ENCODE assay signal across 15 cellular contexts in the genomic region with DNA sequence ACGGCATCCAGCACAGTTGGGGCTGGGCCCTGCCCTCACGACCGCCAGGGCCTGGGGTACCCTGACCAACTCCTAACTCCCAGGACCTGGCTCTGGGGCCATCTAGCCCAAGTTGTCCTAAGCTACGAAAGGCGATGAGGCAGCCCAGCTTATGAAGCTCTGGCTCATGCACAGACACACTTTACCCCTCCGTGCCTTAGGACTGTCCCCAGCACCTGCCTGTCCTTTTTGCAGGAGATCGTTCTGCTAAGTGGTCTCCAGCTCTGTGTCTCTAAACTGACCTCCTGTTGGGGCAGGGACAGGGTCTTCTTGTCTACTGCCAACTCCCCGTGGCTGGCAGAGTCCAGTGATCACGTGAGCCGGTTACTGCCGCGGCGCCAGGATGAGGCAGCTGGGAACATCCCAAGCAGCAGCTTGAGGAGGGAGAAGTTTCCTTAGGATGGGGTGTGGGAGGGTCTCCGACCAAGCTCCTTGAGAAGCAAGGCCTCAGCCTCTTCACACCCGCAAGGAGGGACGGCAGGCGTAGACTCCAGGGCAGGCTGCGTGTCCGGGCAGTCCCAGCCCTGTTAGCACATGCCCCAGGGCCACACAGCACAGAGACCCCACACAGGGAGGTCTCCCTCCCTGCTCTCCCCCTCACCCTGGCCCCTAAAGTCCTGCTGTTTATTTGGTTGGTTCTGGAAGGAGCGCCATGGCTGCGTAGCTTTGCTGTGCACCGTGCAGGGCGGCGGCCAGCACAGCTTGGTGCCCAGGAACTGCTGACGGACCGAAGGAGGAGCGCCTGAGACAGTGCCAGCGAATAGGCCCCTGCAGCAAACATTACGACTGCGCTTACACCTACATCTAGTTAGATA. TPM values are rescaled to one million over a fixed set of nuclear protein-coding genes. Genes with fewer than 3 reads are reported as not detected.
DNase-seq lines count a peak whose midpoint lies in the region; ATAC-seq and TF ChIP-seq lines count a peak whose summit lies in the region.
"Had no signal": no experiment of that assay in that cellular context is flagged by ENCODE, and none has a peak within 500 bp of the region (broad histone marks: within the 10 kb centered on the region; RNA-seq: fewer than 3 reads in every experiment).

No MANE protein-coding gene starts in this region.

- dilution Hi-C loops in mammary epithelial cell (cut with HindIII; ENCODE audit: low sequenced_read_pairs), result no loop called here

- no peak for TF ChIP-seq POLR2A in upper lobe of left lung (IDR thresholded peaks at IDR 0.05)

- peaks cover 1% of the 10 kb centered on the region for H3K4me1 Mint-ChIP-seq in activated naive CD8-positive, alpha-beta T cell treated with anti-CD3 and anti-CD28 coated beads, Interleukin-2, amount 10 ng/mL, durations not matched to agents 7 days and 5 days
- no peaks in the 10 kb centered on the region for H3K4me1 Mint-ChIP-seq in activated naive CD8-positive, alpha-beta T cell treated with anti-CD3 and anti-CD28 coated beads for 36 hours

- H2AFZ ChIP-seq in mammary epithelial cell (ENCODE audit: low read depth, low read length) (peak overlapping the region; percentile 49), smooth muscle cell (ENCODE audit: low read depth) (no peak overlapping the region), Karpas-422 (ENCODE audit: low read length) (no peak overlapping the region)

- no peaks in the 10 kb centered on the region for H3K79me2 ChIP-seq in mammary epithelial cell (ENCODE audit: insufficient read depth, low read length)
- no peaks in the 10 kb centered on the region for H3K79me2 ChIP-seq in smooth muscle cell (ENCODE audit: low read depth)
- H3K79me2 ChIP-seq in Karpas-422 (ENCODE audit: low read length), result no peaks in the 10 kb centered on the region

- H3K9me2 ChIP-seq in Karpas-422 (replicated peaks; ENCODE audit: insufficient read depth, low read length), result no peaks in the 10 kb centered on the region

- POLR2A ChIA-PET in activated naive CD8-positive, alpha-beta T cell treated with anti-CD3 and anti-CD28 coated beads, Interleukin-2, amount 10 ng/mL, durations not matched to agents 7 days and 5 days (lab: Charles Lee), result interaction anchor here (1.2 kb wide), 1 partner anchor 9 kb away, joined by 4 read pairs; no protein-coding TSS in a partner anchor

- H3K9me3 ChIP-seq in mammary epithelial cell (replicated peaks; ENCODE audit: insufficient read depth, low read length) (no peaks in the 10 kb centered on the region), upper lobe of left lung (no peaks in the 10 kb centered on the region), smooth muscle cell (replicated peaks; ENCODE audit: low read depth) (no peaks in the 10 kb centered on the region), Karpas-422 (ENCODE audit: low read length) (no peaks in the 10 kb centered on the region)
- H3K9me3 ChIP-seq: HAP-1, neutrophil had no signal

- H3K27ac ChIP-seq in mammary epithelial cell (ENCODE audit: insufficient read depth, low read depth, low read length), result no peak overlapping the region
- no peak overlapping the region for H3K27ac ChIP-seq in upper lobe of left lung
- H3K27ac ChIP-seq in smooth muscle cell (ENCODE audit: low read depth), result no peak overlapping the region
- no peak overlapping the region for H3K27ac ChIP-seq in Karpas-422 (ENCODE audit: low read length)
- H3K27ac ChIP-seq: neutrophil had no signal

- CTCF ChIA-PET in mammary epithelial cell (lab: Charles Lee; ENCODE audit: low non-redundant PET), result no interaction called here

- H3K36me3 Mint-ChIP-seq in activated naive CD8-positive, alpha-beta T cell treated with anti-CD3 and anti-CD28 coated beads, Interleukin-2, amount 10 ng/mL, durations not matched to agents 7 days and 5 days, result no peaks in the 10 kb centered on the region
- no peaks in the 10 kb centered on the region for H3K36me3 Mint-ChIP-seq in activated naive CD8-positive, alpha-beta T cell treated with anti-CD3 and anti-CD28 coated beads for 36 hours

- H3K4me2 ChIP-seq in mammary epithelial cell (ENCODE audit: insufficient read depth, low read depth, low read length) (peak overlapping the region; percentile 44), smooth muscle cell (no peak overlapping the region), Karpas-422 (ENCODE audit: low read depth, low read length, poor library complexity, severe bottlenecking) (no peak overlapping the region)

- 40% methylated on average over 20 of the region's 30 CpGs for WGBS in mammary epithelial cell (ENCODE audit: low coverage, missing lambda C conversion rate)
- WGBS in upper lobe of left lung, 2 donors, result 76 to 93% methylated on average over 20 to 30 of the region's 30 CpGs
- WGBS in smooth muscle cell (ENCODE audit: low lambda C conversion rate), result 94% methylated on average over 30 of the region's 30 CpGs

- DNase-seq in activated naive CD8-positive, alpha-beta T cell treated with anti-CD3 and anti-CD28 coated beads, Interleukin-2, amount 10 ng/mL, durations not matched to agents 7 days and 5 days, result peak; percentile 28
- no peak for DNase-seq in activated naive CD8-positive, alpha-beta T cell treated with anti-CD3 and anti-CD28 coated beads for 36 hours
- DNase-seq in mammary epithelial cell, result no peak
- DNase-seq in mucosa of gallbladder (ENCODE audit: low spot score), result peak; percentile 9
- peak; percentile 13 to 58 for DNase-seq in upper lobe of left lung
- DNase-seq in smooth muscle cell (lab: John Stamatoyannopoulos, UW; ENCODE audit: unreplicated experiment), result no peak
- DNase-seq in NCI-H82 treated with DMSO at 0.1 percent for 48 hours (lab: John Stamatoyannopoulos, UW; ENCODE audit: unreplicated experiment), result no peak
- no peak for DNase-seq in Karpas-422
- DNase-seq: DND-41; NCI-H1048; NCI-H510A treated with DMSO at 0.1 percent for 48 hours; stimulated activated CD4-positive, alpha-beta T cell treated with anti-CD3 and anti-CD28 coated beads, Interleukin-15, amount 100 ng/mL, for 24 hours had no signal

- H4K20me1 ChIP-seq in mammary epithelial cell (ENCODE audit: insufficient read depth, low read length) (no peaks in the 10 kb centered on the region), smooth muscle cell (ENCODE audit: low read depth) (no peaks in the 10 kb centered on the region), Karpas-422 (ENCODE audit: insufficient read depth, low read depth, low read length) (no peaks in the 10 kb centered on the region)

- no peaks in the 10 kb centered on the region for H3K9me3 Mint-ChIP-seq in activated naive CD8-positive, alpha-beta T cell treated with anti-CD3 and anti-CD28 coated beads, Interleukin-2, amount 10 ng/mL, durations not matched to agents 7 days and 5 days
- H3K9me3 Mint-ChIP-seq in activated naive CD8-positive, alpha-beta T cell treated with anti-CD3 and anti-CD28 coated beads for 36 hours, result no peaks in the 10 kb centered on the region

- no peak overlapping the region for H3K4me3 Mint-ChIP-seq in activated naive CD8-positive, alpha-beta T cell treated with anti-CD3 and anti-CD28 coated beads, Interleukin-2, amount 10 ng/mL, durations not matched to agents 7 days and 5 days
- H3K4me3 Mint-ChIP-seq in activated naive CD8-positive, alpha-beta T cell treated with anti-CD3 and anti-CD28 coated beads for 36 hours, result no peak overlapping the region

- H3F3A ChIP-seq in smooth muscle cell (ENCODE audit: low read depth), result no peaks in the 10 kb centered on the region

- in situ Hi-C loops in mammary epithelial cell (cut with MboI; ENCODE audit: low sequenced_read_pairs in 2 of 2), result no loop called here

- H3K36me3 ChIP-seq in mammary epithelial cell (ENCODE audit: insufficient read depth, low read length) (no peaks in the 10 kb centered on the region), upper lobe of left lung (no peaks in the 10 kb centered on the region), smooth muscle cell (ENCODE audit: low read depth) (no peaks in the 10 kb centered on the region), Karpas-422 (ENCODE audit: insufficient read depth, low read length) (no peaks in the 10 kb centered on the region)
- H3K36me3 ChIP-seq: HAP-1, neutrophil had no signal

- TF ChIP-seq EP300 in upper lobe of left lung (IDR thresholded peaks at IDR 0.05), result no peak

- H3K4me3 ChIP-seq in mammary epithelial cell (replicated peaks in 1 of 3; ENCODE audit: insufficient read depth in 1 of 3, low read depth in 2 of 3, low read length in 3 of 3) (no peak overlapping the region), upper lobe of left lung (no peak overlapping the region), smooth muscle cell (no peak overlapping the region), Karpas-422 (ENCODE audit: low read length) (no peak overlapping the region)
- H3K4me3 ChIP-seq: GM12878, HAP-1 had no signal

- ATAC-seq in activated naive CD8-positive, alpha-beta T cell treated with anti-CD3 and anti-CD28 coated beads, Interleukin-2, amount 10 ng/mL, durations not matched to agents 7 days and 5 days (ENCODE audit: low read depth), result no peak
- ATAC-seq in upper lobe of left lung (ENCODE audit: low FRiP score in 2 of 2), result no peak
- ATAC-seq: GM12878 had no signal

- H3K27me3 Mint-ChIP-seq in activated naive CD8-positive, alpha-beta T cell treated with anti-CD3 and anti-CD28 coated beads, Interleukin-2, amount 10 ng/mL, durations not matched to agents 7 days and 5 days, result peaks cover 5% of the 10 kb centered on the region
- H3K27me3 Mint-ChIP-seq in activated naive CD8-positive, alpha-beta T cell treated with anti-CD3 and anti-CD28 coated beads for 36 hours, result no peaks in the 10 kb centered on the region

- intact Hi-C loops in mammary epithelial cell (cut with micrococcal nuclease), result no loop called here

- peaks cover 2% of the 10 kb centered on the region for H3K27me3 ChIP-seq in mammary epithelial cell (ENCODE audit: insufficient read depth, low read length)
- H3K27me3 ChIP-seq in upper lobe of left lung, result no peaks in the 10 kb centered on the region
- H3K27me3 ChIP-seq in smooth muscle cell (ENCODE audit: low read depth), result no peaks in the 10 kb centered on the region
- no peaks in the 10 kb centered on the region for H3K27me3 ChIP-seq in Karpas-422 (ENCODE audit: low read length)

- no peak overlapping the region for H3K9ac ChIP-seq in mammary epithelial cell (ENCODE audit: insufficient read depth, low read length)
- no peak overlapping the region for H3K9ac ChIP-seq in smooth muscle cell (ENCODE audit: low read depth)
- H3K9ac ChIP-seq in Karpas-422 (ENCODE audit: low read length), result no peak overlapping the region

- no peak for TF ChIP-seq CTCF in mammary epithelial cell (conservative IDR thresholded peaks at IDR 0.05 in 1 of 2, IDR thresholded peaks at IDR 0.05 in 1 of 2; ENCODE audit: extremely low read depth in 1 of 2, insufficient read depth in 1 of 2, low read depth in 1 of 2, low read length in 2 of 2)
- TF ChIP-seq CTCF in upper lobe of left lung (IDR thresholded peaks at IDR 0.05), result no peak
- TF ChIP-seq CTCF in smooth muscle cell (IDR thresholded peaks at IDR 0.05; ENCODE audit: borderline replicate concordance, insufficient read depth, poor library complexity, severe bottlenecking), result no peak

- no peak overlapping the region for H3K27ac Mint-ChIP-seq in activated naive CD8-positive, alpha-beta T cell treated with anti-CD3 and anti-CD28 coated beads, Interleukin-2, amount 10 ng/mL, durations not matched to agents 7 days and 5 days
- no peak overlapping the region for H3K27ac Mint-ChIP-seq in activated naive CD8-positive, alpha-beta T cell treated with anti-CD3 and anti-CD28 coated beads for 36 hours

- H3K4me1 ChIP-seq in mammary epithelial cell (ENCODE audit: insufficient read depth, low read length), result peaks cover 6% of the 10 kb centered on the region
- peaks cover 0 to 9% (median 2%) of the 10 kb centered on the region in 4 donors for H3K4me1 ChIP-seq in upper lobe of left lung
- H3K4me1 ChIP-seq in smooth muscle cell (ENCODE audit: low read depth), result no peaks in the 10 kb centered on the region
- no peaks in the 10 kb centered on the region for H3K4me1 ChIP-seq in Karpas-422 (ENCODE audit: low read length)
- H3K4me1 ChIP-seq: HAP-1 had no signal

- no TSS peak for BruUV-seq in mammary epithelial cell (replicated peaks; lab: Mats Ljungman, UMichigan)

RNA-seq across cellular contexts. Expression of gene METRNL, which starts 16.4 kb away (rescaled TPM):
- total RNA-seq in activated naive CD8-positive, alpha-beta T cell treated with anti-CD3 and anti-CD28 coated beads, Interleukin-2, amount 10 ng/mL, durations not matched to agents 7 days and 5 days, result 10 to 100 TPM; 11.1 to 13.2 TPM
- 1 to 10 TPM; 4.7 to 5.9 TPM for total RNA-seq in activated naive CD8-positive, alpha-beta T cell treated with anti-CD3 and anti-CD28 coated beads for 36 hours
- 1 to 10 TPM; 2.5 to 9.6 TPM for total RNA-seq in mammary epithelial cell
- 4.7 TPM for polyA plus RNA-seq in mammary epithelial cell
- 1.1 TPM for polyA minus RNA-seq in mammary epithelial cell
- total RNA-seq in mucosa of gallbladder, result 45.8 TPM
- total RNA-seq in upper lobe of left lung, result 100 to 1,000 TPM in 2 of 6 donors, 10 to 100 TPM in 4; 59.4 to 120 (median 76.4) TPM
- total RNA-seq in smooth muscle cell, result 48.3 and 55.6 TPM in 2 replicates
- 98.1 and 101 TPM in 2 replicates for polyA plus RNA-seq in smooth muscle cell
- 1.3 and 2.4 TPM in 2 replicates for total RNA-seq in Karpas-422 (2014; rRNA removed; shearing (Covaris generic); ENCODE audit: low replicate concordance)

Comparison
In these comparisons a context has a peak if more than half of its experiments do, and no peak if none do; other contexts are left out.
1. DNase-seq: peak in activated naive CD8-positive, alpha-beta T cell treated with anti-CD3 and anti-CD28 coated beads, Interleukin-2, amount 10 ng/mL, durations not matched to agents 7 days and 5 days (single experiment), mucosa of gallbladder (single experiment) and upper lobe of left lung (2 of 2); none in activated naive CD8-positive, alpha-beta T cell treated with anti-CD3 and anti-CD28 coated beads for 36 hours (single experiment), mammary epithelial cell (single experiment), smooth muscle cell (single experiment), NCI-H82 treated with DMSO at 0.1 percent for 48 hours (single experiment) and Karpas-422 (single experiment).